In the genomic region with DNA sequence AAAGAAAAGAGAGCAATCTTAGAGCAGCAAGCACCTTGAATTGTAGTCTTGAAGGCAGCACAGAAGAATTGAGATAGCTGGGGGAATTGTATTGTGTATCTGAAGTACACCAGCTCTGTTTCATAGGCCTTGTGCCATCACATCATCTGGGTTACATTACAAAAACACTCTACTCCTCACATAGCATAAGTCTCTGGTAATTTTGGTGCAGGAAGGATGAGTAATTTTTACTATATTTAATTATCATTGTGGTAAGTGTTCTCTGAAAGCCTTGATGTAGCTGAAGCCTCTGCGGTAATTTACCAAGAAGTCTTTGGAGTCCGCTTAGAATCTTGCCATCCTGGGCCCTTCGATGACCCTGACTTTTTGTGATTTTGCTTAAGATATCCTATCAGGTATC, we compare ENCODE assay signal across 17 cellular contexts.
"Had no signal": no experiment of that assay in that cellular context is flagged by ENCODE, and none has a peak within 500 bp of the region (broad histone marks: within the 10 kb centered on the region; RNA-seq: fewer than 3 reads in every experiment).

No MANE protein-coding gene starts in this region.

- H3K36me3 Mint-ChIP-seq: WTC11 had no signal

- H3K4me1 Mint-ChIP-seq: nephron, WTC11 had no signal

- H3K36me3 ChIP-seq: colonic mucosa, gastroesophageal sphincter, prostate gland, right lobe of liver, transverse colon had no signal

- DNase-seq: activated CD4-positive, alpha-beta T cell treated with anti-CD3 and anti-CD28 coated beads, Interleukin-2, amount 50 U/mL, for 4 hours; activated gamma-delta T cell; caudate nucleus; colonic mucosa; islet precursor cell; mammary epithelial cell; mucosa of descending colon; right lobe of liver; substantia nigra; T-helper 17 cell; transverse colon had no signal

- H3K4me3 Mint-ChIP-seq: nephron; stimulated activated memory B cell treated with anti-CD40 and anti-IgM and Interleukin-4, amounts not matched to agents 10 μg/mL and 1 μg/mL and 100 μg/mL, for 72 hours; T-helper 17 cell; WTC11 had no signal

- H3K9me3 Mint-ChIP-seq: stimulated activated memory B cell treated with anti-CD40 and anti-IgM and Interleukin-4, amounts not matched to agents 10 μg/mL and 1 μg/mL and 100 μg/mL, for 72 hours had no signal

- H3K27ac Mint-ChIP-seq: nephron; stimulated activated memory B cell treated with anti-CD40 and anti-IgM and Interleukin-4, amounts not matched to agents 10 μg/mL and 1 μg/mL and 100 μg/mL, for 72 hours; T-helper 17 cell; WTC11 had no signal

- H3K4me1 ChIP-seq: colonic mucosa, gastroesophageal sphincter, prostate gland, right lobe of liver, transverse colon had no signal

- H3K27me3 Mint-ChIP-seq: stimulated activated memory B cell treated with anti-CD40 and anti-IgM and Interleukin-4, amounts not matched to agents 10 μg/mL and 1 μg/mL and 100 μg/mL, for 72 hours; T-helper 17 cell had no signal

- H3K4me3 ChIP-seq: colonic mucosa, gastroesophageal sphincter, mucosa of descending colon, prostate gland, right lobe of liver, transverse colon had no signal

- ATAC-seq: gastroesophageal sphincter; left lobe of liver; mucosa of descending colon; right lobe of liver; stimulated activated memory B cell treated with anti-CD40 and anti-IgM and Interleukin-4, amounts not matched to agents 10 μg/mL and 1 μg/mL and 100 μg/mL, for 72 hours; T-helper 17 cell; WTC11 had no signal

- H3K27me3 ChIP-seq: colonic mucosa, gastroesophageal sphincter, right lobe of liver, transverse colon had no signal

- H3K9me3 ChIP-seq: colonic mucosa, gastroesophageal sphincter, mucosa of descending colon, prostate gland, right lobe of liver, transverse colon had no signal

- H3K27ac ChIP-seq: colonic mucosa, gastroesophageal sphincter, prostate gland, right lobe of liver, transverse colon had no signal
